1 cellular context compared by ENCODE assay signal in the genomic region with DNA sequence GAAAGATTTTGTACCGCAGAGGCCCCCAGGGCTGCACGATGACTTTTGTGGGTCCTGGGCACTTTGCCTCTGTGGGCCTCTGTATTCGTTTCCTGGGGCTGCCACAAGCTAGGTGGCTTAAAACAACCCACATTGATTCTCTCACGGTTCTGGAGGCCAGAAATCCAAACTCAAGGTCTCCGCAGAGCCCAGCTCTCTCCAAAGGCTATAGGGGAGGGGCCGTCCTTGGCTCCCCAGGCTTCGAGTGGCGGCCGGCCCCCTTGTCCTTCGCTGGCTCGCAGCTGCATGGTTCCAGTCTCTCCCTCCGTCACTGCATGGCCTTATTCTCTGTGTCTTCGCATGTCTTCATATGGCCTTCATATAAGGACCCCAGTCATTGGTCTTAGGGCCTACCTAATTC.
TF ChIP-seq lines count a peak whose summit lies in the region.

No MANE protein-coding gene starts in this region.

TF ChIP-seq in GM23338, 12 proteins besides CTCF, POLR2A, EP300 and RAD21 (continued from another document):
- TF ChIP-seq, protein P1, sequence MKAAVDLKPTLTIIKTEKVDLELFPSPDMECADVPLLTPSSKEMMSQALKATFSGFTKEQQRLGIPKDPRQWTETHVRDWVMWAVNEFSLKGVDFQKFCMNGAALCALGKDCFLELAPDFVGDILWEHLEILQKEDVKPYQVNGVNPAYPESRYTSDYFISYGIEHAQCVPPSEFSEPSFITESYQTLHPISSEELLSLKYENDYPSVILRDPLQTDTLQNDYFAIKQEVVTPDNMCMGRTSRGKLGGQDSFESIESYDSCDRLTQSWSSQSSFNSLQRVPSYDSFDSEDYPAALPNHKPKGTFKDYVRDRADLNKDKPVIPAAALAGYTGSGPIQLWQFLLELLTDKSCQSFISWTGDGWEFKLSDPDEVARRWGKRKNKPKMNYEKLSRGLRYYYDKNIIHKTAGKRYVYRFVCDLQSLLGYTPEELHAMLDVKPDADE (IDR thresholded peaks at IDR 0.05), result no peak
- TF ChIP-seq CREB1 (CRISPR knock-in tag; IDR thresholded peaks at IDR 0.05; ENCODE audit: low read depth), result no peak
- no peak for TF ChIP-seq ZNF331 (CRISPR knock-in tag; IDR thresholded peaks at IDR 0.05; ENCODE audit: low read depth)
- TF ChIP-seq JUNB (IDR thresholded peaks at IDR 0.05; ENCODE audit: unreplicated experiment), result no peak
- no peak for TF ChIP-seq ZNF114 (CRISPR knock-in tag; IDR thresholded peaks at IDR 0.05)
- no peak for TF ChIP-seq POLR2AphosphoS5 (IDR thresholded peaks at IDR 0.05; ENCODE audit: low read depth)
- TF ChIP-seq NANOG (IDR thresholded peaks at IDR 0.05; ENCODE audit: borderline replicate concordance), result no peak
